8 cellular contexts compared by ENCODE assay signal in the genomic region with DNA sequence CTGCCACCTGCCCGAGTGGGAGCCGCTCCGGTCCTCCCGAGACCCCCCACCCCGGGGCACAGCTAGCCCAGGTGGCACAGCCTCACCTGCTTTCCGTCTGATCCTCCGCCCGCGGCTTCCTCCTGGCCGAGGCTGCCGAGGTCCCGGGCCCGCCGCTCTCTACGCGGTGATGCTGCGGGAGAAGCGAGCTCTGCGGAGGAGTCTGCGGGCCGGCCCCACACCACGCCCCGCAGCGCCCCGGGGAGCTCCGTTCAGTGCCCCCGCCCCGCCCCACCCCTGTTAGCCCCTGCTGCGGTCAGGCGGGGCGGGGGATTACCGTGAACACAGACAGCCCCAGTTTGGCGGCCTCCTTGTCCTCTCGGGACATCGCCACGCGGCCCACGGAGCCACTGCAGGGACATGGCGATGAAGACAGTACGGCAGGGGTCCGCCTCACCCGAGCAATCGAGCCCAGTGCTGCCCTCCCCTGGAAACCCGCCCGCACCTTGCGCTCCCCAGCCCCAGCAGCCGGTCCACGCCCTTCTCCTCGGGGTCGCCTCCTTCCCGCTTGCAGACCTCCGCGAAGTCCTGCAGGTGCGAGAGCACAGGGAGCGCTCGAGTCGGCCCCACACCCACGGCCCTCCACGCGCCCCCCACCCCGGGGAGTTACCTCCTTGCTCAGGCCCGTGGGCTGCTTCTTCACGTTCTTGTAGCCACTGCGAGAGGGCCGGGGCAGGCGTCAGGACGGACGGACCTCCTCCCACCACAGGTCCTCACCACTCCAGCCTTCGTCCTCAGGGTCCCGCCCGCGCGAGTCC. TPM values are rescaled to one million over a fixed set of nuclear protein-coding genes. Genes with fewer than 3 reads are reported as not detected.
DNase-seq lines count a peak whose midpoint lies in the region; ATAC-seq and TF ChIP-seq lines count a peak whose summit lies in the region.

No MANE protein-coding gene starts in this region.

- intact Hi-C loops in MCF 10A (cut with micrococcal nuclease), result loop anchor here (1.0 to 10.0 kb wide), 3 partner anchors 17 to 617 kb away; no protein-coding TSS in a partner anchor

- peak overlapping the region; percentile 91 for H3K27ac ChIP-seq in C4-2B

- CTCF ChIA-PET in MCF 10A (lab: Yijun Ruan, JAX), result interaction anchor here (0.6 to 3.2 kb wide), 4 partner anchors 15 to 103 kb away, joined by 3 to 12 read pairs (median 6); a partner anchor contains a TSS

- no peaks in the 10 kb centered on the region for H3K27me3 Mint-ChIP-seq in T-helper 1 cell treated with Interleukin-12 subunit alpha and Interleukin-12 subunit beta and Interleukin-4 antibody, amounts not matched to agents 30 μg/mL and 1 μg/mL, for 36 hours (ENCODE audit: low read depth)
- H3K27me3 Mint-ChIP-seq in MCF 10A (ENCODE audit: insufficient read depth, unreplicated experiment), result no peaks in the 10 kb centered on the region

- ATAC-seq in GM19351 (IDR thresholded peaks at IDR 0.05; ENCODE audit: unreplicated experiment) (peak; percentile 31), HG03521 (IDR thresholded peaks at IDR 0.05; ENCODE audit: unreplicated experiment) (peak; percentile 23), HG03565 (IDR thresholded peaks at IDR 0.05; ENCODE audit: unreplicated experiment) (no peak)

- BruUV-seq in MCF 10A (replicated peaks; lab: Mats Ljungman, UMichigan), result no TSS peak

- peak overlapping the region; percentile 75 for H3K27ac Mint-ChIP-seq in T-helper 1 cell treated with Interleukin-12 subunit alpha and Interleukin-12 subunit beta and Interleukin-4 antibody, amounts not matched to agents 30 μg/mL and 1 μg/mL, for 36 hours
- H3K27ac Mint-ChIP-seq in MCF 10A (ENCODE audit: low read depth, unreplicated experiment), result peak overlapping the region; percentile 80

- no peaks in the 10 kb centered on the region for H3K9me3 Mint-ChIP-seq in T-helper 1 cell treated with Interleukin-12 subunit alpha and Interleukin-12 subunit beta and Interleukin-4 antibody, amounts not matched to agents 30 μg/mL and 1 μg/mL, for 36 hours
- no peaks in the 10 kb centered on the region for H3K9me3 Mint-ChIP-seq in MCF 10A (ENCODE audit: unreplicated experiment)

- H3K36me3 Mint-ChIP-seq in T-helper 1 cell treated with Interleukin-12 subunit alpha and Interleukin-12 subunit beta and Interleukin-4 antibody, amounts not matched to agents 30 μg/mL and 1 μg/mL, for 36 hours (ENCODE audit: low read depth), result peaks cover 21% of the 10 kb centered on the region
- peaks cover 77% of the 10 kb centered on the region for H3K36me3 Mint-ChIP-seq in MCF 10A (ENCODE audit: insufficient read depth, unreplicated experiment)

- peaks cover 9% of the 10 kb centered on the region for H3K4me1 Mint-ChIP-seq in T-helper 1 cell treated with Interleukin-12 subunit alpha and Interleukin-12 subunit beta and Interleukin-4 antibody, amounts not matched to agents 30 μg/mL and 1 μg/mL, for 36 hours (ENCODE audit: low read depth)
- peaks cover 26% of the 10 kb centered on the region for H3K4me1 Mint-ChIP-seq in MCF 10A (ENCODE audit: insufficient read depth, unreplicated experiment)

- peak overlapping the region; percentile 78 for H3K4me3 Mint-ChIP-seq in T-helper 1 cell treated with Interleukin-12 subunit alpha and Interleukin-12 subunit beta and Interleukin-4 antibody, amounts not matched to agents 30 μg/mL and 1 μg/mL, for 36 hours
- H3K4me3 Mint-ChIP-seq in MCF 10A (ENCODE audit: unreplicated experiment), result peak overlapping the region; percentile 87

- POLR2A ChIA-PET in MCF 10A (lab: Yijun Ruan, JAX), result interaction anchor here (0.8 to 5.6 kb wide), 9 partner anchors 13 to 357 kb away, joined by 3 to 56 read pairs (median 7); a partner anchor contains a TSS

- peak; percentile 67 for DNase-seq in MCF 10A (ENCODE audit: unreplicated experiment)
- DNase-seq in left kidney (ENCODE audit: low read depth, low spot score), result peak; percentile 76
- DNase-seq in stimulated activated CD8-positive, alpha-beta memory T cell treated with anti-CD3 and anti-CD28 coated beads, Interleukin-4, amount 100 ng/mL, for 48 hours, result peak; percentile 68

- TF ChIP-seq CTCF in C4-2B (conservative IDR thresholded peaks at IDR 0.05) (no peak), MCF 10A (IDR thresholded peaks at IDR 0.05; ENCODE audit: unreplicated experiment) (peak; percentile 21)

RNA-seq across cellular contexts. Expression of a gene that starts 0.9 kb away (rescaled TPM):
- 48.9 and 49.2 TPM in 2 replicates for total RNA-seq in MCF 10A (2022)

RNA-seq across cellular contexts. Expression of a gene that starts 6.9 kb away (rescaled TPM):
- 85.4 and 111 TPM in 2 replicates for total RNA-seq in MCF 10A (2022)

RNA-seq across cellular contexts. Expression of a gene that starts 19.7 kb away (rescaled TPM):
- 870 and 1,140 TPM in 2 replicates for total RNA-seq in MCF 10A (2022)

RNA-seq across cellular contexts. Expression of a gene that starts 37.9 kb away (rescaled TPM):
- 495 and 510 TPM in 2 replicates for total RNA-seq in MCF 10A (2022)

RNA-seq across cellular contexts. Expression of a gene that starts 47.5 kb away (rescaled TPM):
- total RNA-seq in MCF 10A (2022), result 9.0 and 18.5 TPM in 2 replicates
